16 cellular contexts compared by ENCODE assay signal in genomic region chr5:53360811-53361210, GRCh38.
DNase-seq lines count a peak whose midpoint lies in the region; ATAC-seq and TF ChIP-seq lines count a peak whose summit lies in the region.
"Had no signal": no experiment of that assay in that cellular context is flagged by ENCODE, and none has a peak within 500 bp of the region (broad histone marks: within the 10 kb centered on the region; RNA-seq: fewer than 3 reads in every experiment).

No MANE protein-coding gene starts in this region.

- H3K4me1 ChIP-seq in ACC112 (ENCODE audit: control insufficient read depth, insufficient read depth, low read length, unreplicated experiment) (peaks cover 70% of the 10 kb centered on the region), transverse colon (no peaks in the 10 kb centered on the region)
- H3K4me1 ChIP-seq: BE2C, neural progenitor cell had no signal

- CTCF ChIA-PET in activated naive CD4-positive, alpha-beta T cell treated with anti-CD3 and anti-CD28 coated beads, Interleukin-2, amount 10 ng/mL, durations not matched to agents 7 days and 5 days (lab: Charles Lee) = no interaction called here

- H3K9me3 ChIP-seq in transverse colon = no peaks in the 10 kb centered on the region
- H3K9me3 ChIP-seq: BE2C had no signal

- no peaks in the 10 kb centered on the region for H3K4me1 Mint-ChIP-seq in activated naive CD4-positive, alpha-beta T cell treated with anti-CD3 and anti-CD28 coated beads, Interleukin-2, amount 10 ng/mL, durations not matched to agents 7 days and 5 days
- H3K4me1 Mint-ChIP-seq: activated B cell treated with CpG ODN at 0.5 μM for 24 hours had no signal

- intact Hi-C loops in transverse colon (cut with DNase I; ENCODE audit: low total_unique reads) = no loop called here

- no peak overlapping the region for H3K27ac Mint-ChIP-seq in activated naive CD4-positive, alpha-beta T cell treated with anti-CD3 and anti-CD28 coated beads, Interleukin-2, amount 10 ng/mL, durations not matched to agents 7 days and 5 days
- H3K27ac Mint-ChIP-seq: activated B cell treated with CpG ODN at 0.5 μM for 24 hours, neural progenitor cell had no signal

- ATAC-seq in omental fat pad (ENCODE audit: low FRiP score) = no peak

- H3K4me3 ChIP-seq in ACC112 (ENCODE audit: low read depth, low read length) = no peak overlapping the region
- H3K4me3 ChIP-seq in HFF-Myc (replicated peaks; ENCODE audit: low read depth, low read length) = no peak overlapping the region
- H3K4me3 ChIP-seq in foreskin fibroblast (ENCODE audit: low read depth in 1 of 2, low read length in 2 of 2) = no peak overlapping the region
- no peak overlapping the region for H3K4me3 ChIP-seq in transverse colon
- H3K4me3 ChIP-seq: cardiac muscle cell, neural progenitor cell had no signal

- in situ Hi-C loops in transverse colon (cut with MboI; ENCODE audit: low pct_ligation_motif_present in 1 of 4, low pct_unique_long_range_greater_than_20kb in 1 of 4, low sequenced_read_pairs in 3 of 4) = no loop called here

- H3K4me3 Mint-ChIP-seq in activated naive CD4-positive, alpha-beta T cell treated with anti-CD3 and anti-CD28 coated beads, Interleukin-2, amount 10 ng/mL, durations not matched to agents 7 days and 5 days = no peak overlapping the region
- H3K4me3 Mint-ChIP-seq: activated B cell treated with CpG ODN at 0.5 μM for 24 hours, neural progenitor cell had no signal

- H3K79me2 ChIP-seq in ACC112 (ENCODE audit: control insufficient read depth, insufficient read depth, low read length, unreplicated experiment) = no peaks in the 10 kb centered on the region

- no peaks in the 10 kb centered on the region for H3K9me3 Mint-ChIP-seq in activated naive CD4-positive, alpha-beta T cell treated with anti-CD3 and anti-CD28 coated beads, Interleukin-2, amount 10 ng/mL, durations not matched to agents 7 days and 5 days
- H3K9me3 Mint-ChIP-seq: activated B cell treated with CpG ODN at 0.5 μM for 24 hours, neural progenitor cell had no signal

- TF ChIP-seq EP300 in transverse colon (IDR thresholded peaks at IDR 0.05; ENCODE audit: low read depth) = no peak

- peak; percentile 67 for DNase-seq in HFF-Myc (ENCODE audit: extremely low read depth, low read depth)
- peak; percentile 57 for DNase-seq in amniotic stem cell (lab: John Stamatoyannopoulos, UW)
- peak; percentile 96 to 97 for DNase-seq in foreskin fibroblast
- no peak for DNase-seq in omental fat pad (ENCODE audit: low spot score)
- no peak for DNase-seq in transverse colon
- no peak for DNase-seq in activated effector memory CD4-positive, alpha-beta T cell treated with anti-CD3 and anti-CD28 coated beads, Interleukin-2, amount 50 U/mL, for 16 hours
- DNase-seq in activated naive CD4-positive, alpha-beta T cell treated with anti-CD3 and anti-CD28 coated beads, Interleukin-2, amount 10 ng/mL, durations not matched to agents 7 days and 5 days = no peak
- DNase-seq: activated B cell treated with CpG ODN at 0.5 μM for 24 hours; activated T-cell treated with anti-CD3 and anti-CD28 coated beads, Interleukin-2, amount 50 U/mL, for 1 hour; BE2C; NCI-H510A; SHP77 treated with DMSO at 0.1 percent for 48 hours; trophoblast cell had no signal

- H3K27ac ChIP-seq in ACC112 (ENCODE audit: low read depth, low read length) = peak overlapping the region; percentile 97
- H3K27ac ChIP-seq in transverse colon = no peak overlapping the region
- H3K27ac ChIP-seq: cardiac muscle cell, neural progenitor cell had no signal

- H3K36me3 ChIP-seq in ACC112 (ENCODE audit: insufficient read depth, low read length) (no peaks in the 10 kb centered on the region), transverse colon (no peaks in the 10 kb centered on the region)
- H3K36me3 ChIP-seq: BE2C, cardiac muscle cell, neural progenitor cell had no signal

- H3K27me3 ChIP-seq in ACC112 (ENCODE audit: insufficient read depth, low read length) = no peaks in the 10 kb centered on the region
- H3K27me3 ChIP-seq in transverse colon = no peaks in the 10 kb centered on the region
- H3K27me3 ChIP-seq: BE2C, cardiac muscle cell, neural progenitor cell had no signal

- H3K36me3 Mint-ChIP-seq in activated naive CD4-positive, alpha-beta T cell treated with anti-CD3 and anti-CD28 coated beads, Interleukin-2, amount 10 ng/mL, durations not matched to agents 7 days and 5 days = no peaks in the 10 kb centered on the region
- H3K36me3 Mint-ChIP-seq: neural progenitor cell had no signal

- peak overlapping the region; percentile 76 for H2AFZ ChIP-seq in ACC112 (ENCODE audit: low read length, unreplicated experiment)
- H2AFZ ChIP-seq: neural progenitor cell had no signal

- no peaks in the 10 kb centered on the region for H3K27me3 Mint-ChIP-seq in activated naive CD4-positive, alpha-beta T cell treated with anti-CD3 and anti-CD28 coated beads, Interleukin-2, amount 10 ng/mL, durations not matched to agents 7 days and 5 days
- H3K27me3 Mint-ChIP-seq: activated B cell treated with CpG ODN at 0.5 μM for 24 hours had no signal

- no peak for TF ChIP-seq POLR2A in transverse colon (IDR thresholded peaks at IDR 0.05)

- TF ChIP-seq CTCF in HFF-Myc (IDR thresholded peaks at IDR 0.05; ENCODE audit: low read depth, low read length, missing control alignments) (no peak), foreskin fibroblast (IDR thresholded peaks at IDR 0.05; ENCODE audit: low read depth, low read length) (no peak), omental fat pad (IDR thresholded peaks at IDR 0.05) (no peak), transverse colon (IDR thresholded peaks at IDR 0.05) (no peak)

Comparison
In these comparisons a context has a peak if more than half of its experiments do, and no peak if none do; other contexts are left out.
1. DNase-seq: peak in HFF-Myc (single experiment), amniotic stem cell (single experiment) and foreskin fibroblast (2 of 2); none in omental fat pad (single experiment), transverse colon (single experiment), activated effector memory CD4-positive, alpha-beta T cell treated with anti-CD3 and anti-CD28 coated beads, Interleukin-2, amount 50 U/mL, for 16 hours (single experiment) and activated naive CD4-positive, alpha-beta T cell treated with anti-CD3 and anti-CD28 coated beads, Interleukin-2, amount 10 ng/mL, durations not matched to agents 7 days and 5 days (single experiment).